ENCODE assay signal across 24 cellular contexts in the genomic region with DNA sequence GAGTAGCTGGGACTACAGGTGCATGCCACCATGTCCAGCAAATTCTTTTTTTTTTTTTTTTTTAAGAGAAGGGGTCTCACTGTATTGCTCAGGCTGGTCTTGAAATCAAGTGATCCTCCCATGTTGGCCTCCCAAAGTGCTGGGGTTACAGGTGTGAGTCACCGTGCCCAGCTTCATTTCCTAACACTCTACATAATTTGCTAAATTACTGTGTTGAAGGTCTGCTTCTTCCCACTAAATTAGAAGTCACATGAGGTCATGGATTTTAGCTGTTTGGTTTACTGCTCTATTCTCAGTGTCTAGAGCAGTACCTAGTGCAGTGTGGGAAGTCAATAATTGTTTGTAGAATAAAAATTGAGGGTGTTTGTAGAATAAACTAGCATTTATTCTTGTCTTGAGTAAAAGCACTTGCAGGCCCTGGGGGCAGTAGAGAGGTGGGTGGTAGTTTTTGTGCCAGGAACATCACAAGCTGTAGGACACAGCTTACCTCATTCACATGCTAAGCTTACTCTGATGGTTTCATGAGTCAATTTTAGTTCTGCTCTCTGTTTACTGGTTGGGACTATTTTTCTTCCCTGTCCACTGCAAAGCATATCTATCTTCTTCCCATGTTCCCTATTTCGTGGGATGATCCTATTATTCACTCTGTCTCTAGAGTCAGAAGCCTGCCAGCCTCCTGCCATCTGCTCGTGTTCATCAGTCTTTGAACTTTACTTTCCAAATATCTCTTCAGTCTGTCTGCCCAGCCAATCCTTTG. TPM values are rescaled to one million over a fixed set of nuclear protein-coding genes. Genes with fewer than 3 reads are reported as not detected.
DNase-seq lines count a peak whose midpoint lies in the region; ATAC-seq and TF ChIP-seq lines count a peak whose summit lies in the region.
"Had no signal": no experiment of that assay in that cellular context is flagged by ENCODE, and none has a peak within 500 bp of the region (broad histone marks: within the 10 kb centered on the region; RNA-seq: fewer than 3 reads in every experiment).

No MANE protein-coding gene starts in this region.

- 77 to 91% methylated on average over 3 of the region's 3 CpGs for WGBS in GM23248 (ENCODE audit: low coverage in 1 of 2, low lambda C conversion rate in 2 of 2, missing lambda C conversion rate in 2 of 2), 2 experiments

- no peak overlapping the region for H3K4me2 ChIP-seq in GM23248 (ENCODE audit: unreplicated experiment)
- H3K4me2 ChIP-seq: BLaER1, PC-9 had no signal

- peak; percentile 53 for DNase-seq in GM23248
- no peak for DNase-seq in HFFc6
- DNase-seq in amniotic epithelial cell (ENCODE audit: low read depth): peak; percentile 52
- DNase-seq in myocyte (ENCODE audit: low read depth): peak; percentile 60
- DNase-seq in NCI-H524 treated with DMSO at 0.1 percent for 48 hours (lab: John Stamatoyannopoulos, UW): no peak
- DNase-seq: activated B cell treated with CpG ODN at 0.5 μM for 24 hours; activated naive CD4-positive, alpha-beta T cell; colonic mucosa; GOT3; heart left ventricle; immature natural killer cell; Karpas-422; lower lobe of right lung; naive B cell; ovary; PC-9; stimulated activated CD4-positive, alpha-beta T cell treated with anti-CD3 and anti-CD28 coated beads, Interleukin-2, amount 100 ng/mL, for 24 hours; upper lobe of left lung had no signal

- no peaks in the 10 kb centered on the region for H3K36me3 Mint-ChIP-seq in HFFc6 (ENCODE audit: low read depth)

- no peaks in the 10 kb centered on the region for H3K79me2 ChIP-seq in GM23248 (ENCODE audit: insufficient read depth)

- no peak overlapping the region for H3K4me3 ChIP-seq in GM23248
- H3K4me3 ChIP-seq: BLaER1, colonic mucosa, heart left ventricle, lower lobe of right lung, ovary, PC-9, SJSA1, upper lobe of left lung had no signal

- peaks cover 34% of the 10 kb centered on the region for H3F3A ChIP-seq in GM23248 (ENCODE audit: insufficient read depth)

- peaks cover 57% of the 10 kb centered on the region for H3K4me1 Mint-ChIP-seq in HFFc6 (ENCODE audit: low read depth)
- H3K4me1 Mint-ChIP-seq: activated B cell treated with CpG ODN at 0.5 μM for 24 hours, immature natural killer cell, naive B cell had no signal

- no peaks in the 10 kb centered on the region for H3K36me3 ChIP-seq in GM23248 (ENCODE audit: low read depth)
- H3K36me3 ChIP-seq: BLaER1, colonic mucosa, heart left ventricle, lower lobe of right lung, ovary, SJSA1, upper lobe of left lung had no signal

- ATAC-seq in HG03520 (IDR thresholded peaks at IDR 0.05; ENCODE audit: unreplicated experiment): no peak
- ATAC-seq in HG03469 (IDR thresholded peaks at IDR 0.05; ENCODE audit: unreplicated experiment): no peak
- ATAC-seq: lower lobe of right lung had no signal

- peaks cover 30% of the 10 kb centered on the region for H3K4me1 ChIP-seq in GM23248 (ENCODE audit: insufficient read depth)
- H3K4me1 ChIP-seq: colonic mucosa, heart left ventricle, lower lobe of right lung had no signal

- H4K20me1 ChIP-seq in GM23248 (ENCODE audit: insufficient read depth): no peaks in the 10 kb centered on the region
- H4K20me1 ChIP-seq: BLaER1 had no signal

- peak; percentile 24 for TF ChIP-seq CTCF in HFFc6 (IDR thresholded peaks at IDR 0.05)

- H3K9me3 ChIP-seq in GM23248 (ENCODE audit: low read depth): no peaks in the 10 kb centered on the region
- H3K9me3 ChIP-seq: BLaER1, colonic mucosa, heart left ventricle, lower lobe of right lung, ovary, SJSA1, upper lobe of left lung had no signal

- no peak overlapping the region for H2AFZ ChIP-seq in GM23248
- H2AFZ ChIP-seq: PC-9 had no signal

- H3K4me3 Mint-ChIP-seq in HFFc6: no peak overlapping the region
- H3K4me3 Mint-ChIP-seq: activated B cell treated with CpG ODN at 0.5 μM for 24 hours, immature natural killer cell, naive B cell had no signal

- no peaks in the 10 kb centered on the region; the same call in 1 of the 2 replicates for H3K27me3 Mint-ChIP-seq in HFFc6 (ENCODE audit: insufficient read depth)

- no peaks in the 10 kb centered on the region for H3K9me3 Mint-ChIP-seq in HFFc6
- H3K9me3 Mint-ChIP-seq: immature natural killer cell had no signal

- H3K27ac Mint-ChIP-seq in HFFc6: peak overlapping the region; percentile 17; the same call in 1 of the 2 replicates
- H3K27ac Mint-ChIP-seq: activated B cell treated with CpG ODN at 0.5 μM for 24 hours, immature natural killer cell had no signal

- no peaks in the 10 kb centered on the region for H3K27me3 ChIP-seq in GM23248 (replicated peaks; ENCODE audit: insufficient read depth)
- H3K27me3 ChIP-seq: BLaER1, colonic mucosa, ovary, SJSA1, upper lobe of left lung had no signal

- in situ Hi-C loops in GM23248 (cut with MboI): loop anchor here (5.0 kb wide), 1 partner anchor 232 kb away; no protein-coding TSS in a partner anchor

- H3K9ac ChIP-seq in GM23248: no peak overlapping the region
- H3K9ac ChIP-seq: BLaER1 had no signal

- H3K27ac ChIP-seq in GM23248: no peak overlapping the region
- H3K27ac ChIP-seq: BLaER1, colonic mucosa, heart left ventricle, lower lobe of right lung, ovary, PC-9, SJSA1, upper lobe of left lung had no signal

- H3K9me2 ChIP-seq in GM23248 (ENCODE audit: insufficient read depth): no peaks in the 10 kb centered on the region

RNA-seq across cellular contexts. Expression of gene TEX48, which starts 7.0 kb away (rescaled TPM):
- total RNA-seq in GM23248 (2014; rRNA removed; shearing (Covaris generic)): not detected in 2 replicates
- not detected in 2 replicates for polyA plus RNA-seq in GM23248 (2016; fragmentation: Nextera tagmentation; extraction: Ambion mirVana)
- not detected for total RNA-seq in HFFc6 (2021; fragmentation: NEBNext Ultra II Directional; extraction: Animal tissue kit (Norgen Biotek cat#: 25700))
- not detected in 2 replicates for total RNA-seq in myocyte
- not detected for polyA plus RNA-seq in myocyte (2012)
- total RNA-seq: activated B cell treated with CpG ODN at 0.5 μM for 24 hours; colonic mucosa; heart left ventricle; HT-29; lower lobe of right lung; ovary; PC-9; SJSA1; T-helper 2 cell treated with Interferon-gamma antibody and Interleukin-4, amounts not matched to agents 100 ng/mL and 5 ng/mL, for 36 hours; upper lobe of left lung had no signal
- polyA plus RNA-seq: heart left ventricle, immature natural killer cell, ovary had no signal

RNA-seq across cellular contexts. Expression of gene TEX53, which starts 17.4 kb away (rescaled TPM):
- not detected in 2 replicates for total RNA-seq in GM23248 (2014; rRNA removed; shearing (Covaris generic))
- polyA plus RNA-seq in GM23248 (2016; fragmentation: Nextera tagmentation; extraction: Ambion mirVana): not detected in 2 replicates
- not detected for total RNA-seq in HFFc6 (2021; fragmentation: NEBNext Ultra II Directional; extraction: Animal tissue kit (Norgen Biotek cat#: 25700))
- not detected in 2 replicates for total RNA-seq in myocyte
- not detected for polyA plus RNA-seq in myocyte (2012)
- total RNA-seq: activated B cell treated with CpG ODN at 0.5 μM for 24 hours; colonic mucosa; heart left ventricle; HT-29; lower lobe of right lung; ovary; PC-9; SJSA1; T-helper 2 cell treated with Interferon-gamma antibody and Interleukin-4, amounts not matched to agents 100 ng/mL and 5 ng/mL, for 36 hours; upper lobe of left lung had no signal
- polyA plus RNA-seq: heart left ventricle, immature natural killer cell, ovary had no signal

Comparison
In these comparisons a context has a peak if more than half of its experiments do, and no peak if none do; other contexts are left out.
1. DNase-seq: peak in GM23248 (single experiment), amniotic epithelial cell (single experiment) and myocyte (single experiment); none in HFFc6 (single experiment) and NCI-H524 treated with DMSO at 0.1 percent for 48 hours (single experiment).